ENCODE assay signal across 1 cellular context in the genomic region with DNA sequence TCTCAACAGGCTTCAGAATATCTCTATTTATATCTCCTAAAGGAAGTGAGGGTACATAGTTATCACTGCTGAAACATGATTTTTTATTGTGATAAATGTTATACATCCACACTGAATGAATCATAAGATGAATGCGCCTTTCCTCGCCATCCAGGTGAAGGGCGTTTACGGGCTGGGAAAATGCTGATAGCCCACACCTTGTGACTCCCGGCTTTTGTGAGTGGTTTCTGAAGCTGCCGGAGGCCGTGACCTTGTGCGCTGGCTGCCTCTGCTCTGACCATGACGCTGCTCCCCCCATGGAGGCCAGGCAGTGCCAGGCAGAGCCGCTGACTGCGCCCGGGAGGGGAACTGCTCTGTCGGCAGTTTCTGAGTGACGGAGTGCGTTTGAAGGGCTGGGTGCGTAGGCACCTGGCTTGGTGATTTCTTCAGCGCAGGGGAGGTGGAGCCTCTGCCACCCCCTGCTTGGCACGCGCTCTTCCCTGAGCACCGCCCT.
TF ChIP-seq lines count a peak whose summit lies in the region.

No MANE protein-coding gene starts in this region.

TF ChIP-seq in H1, 55 proteins besides CTCF, POLR2A, EP300 and RAD21:
- no peak for TF ChIP-seq HDAC6 (IDR thresholded peaks at IDR 0.05; ENCODE audit: low read depth, low read length)
- TF ChIP-seq JUN (IDR thresholded peaks at IDR 0.05; ENCODE audit: low read depth, low read length): no peak
- TF ChIP-seq SUZ12 (IDR thresholded peaks at IDR 0.05; ENCODE audit: low read length): no peak
- TF ChIP-seq KDM1A (IDR thresholded peaks at IDR 0.05; ENCODE audit: borderline replicate concordance, low read length): no peak
- TF ChIP-seq BACH1 (IDR thresholded peaks at IDR 0.05; ENCODE audit: low read length): no peak
